In the genomic region with DNA sequence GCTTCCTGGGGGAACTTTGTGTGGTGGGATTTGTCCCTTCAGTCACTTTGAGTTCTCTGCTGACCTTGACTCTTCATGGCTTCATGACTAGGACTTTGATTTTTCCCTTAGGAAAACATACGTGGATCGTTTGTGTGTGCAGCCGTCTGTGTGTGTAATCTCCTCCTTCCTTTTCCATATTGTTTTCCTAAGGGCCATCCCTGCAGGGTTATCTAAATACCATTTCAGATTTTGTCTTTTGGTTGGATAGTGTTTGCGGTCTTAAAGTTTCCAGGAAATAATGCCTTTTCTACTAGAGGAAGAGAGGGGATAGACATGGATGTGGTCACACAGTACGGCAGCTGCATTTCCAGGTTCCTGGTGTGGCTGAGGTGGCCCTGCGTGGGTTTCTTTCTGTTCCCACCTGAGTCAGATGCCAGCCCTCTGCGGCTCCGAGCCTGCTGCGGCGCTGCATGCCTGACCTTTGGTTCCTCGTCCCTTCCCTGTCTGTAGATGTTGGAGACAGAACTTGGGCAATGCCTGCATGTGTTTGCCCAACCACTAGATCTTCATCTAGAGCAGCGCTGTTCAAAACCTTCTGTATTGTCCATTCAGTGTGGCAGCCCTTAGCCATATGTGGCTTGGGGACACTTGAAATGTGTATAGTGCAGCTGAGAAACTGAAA, we compare ENCODE assay signal across 1 cellular context.
TF ChIP-seq lines count a peak whose summit lies in the region.

No MANE protein-coding gene starts in this region.

TF ChIP-seq in HepG2, 621 proteins besides CTCF, POLR2A, EP300 and RAD21 (continued from another document and continues in another):
- TF ChIP-seq CENPBD1 (CRISPR knock-in tag; IDR thresholded peaks at IDR 0.05; ENCODE audit: borderline replicate concordance, low read depth) (no peak), ZNF709 (CRISPR knock-in tag; IDR thresholded peaks at IDR 0.05) (0 out of 2 replicates have a peak, but pooled peaks have one; percentile 19), ZNF605 (CRISPR knock-in tag; IDR thresholded peaks at IDR 0.05) (no peak), TOE1 (CRISPR knock-in tag; IDR thresholded peaks at IDR 0.05) (no peak), SIN3B (IDR thresholded peaks at IDR 0.05; ENCODE audit: low read length) (no peak), AGO2 (optimal IDR thresholded peaks at IDR 0.05; ENCODE audit: low read depth, low read length) (no peak), ZNF574 (CRISPR knock-in tag; IDR thresholded peaks at IDR 0.05) (peak; percentile 83), ZFP41 (CRISPR knock-in tag; IDR thresholded peaks at IDR 0.05; ENCODE audit: borderline replicate concordance) (no peak), HOXA3 (CRISPR knock-in tag; IDR thresholded peaks at IDR 0.05) (peak; percentile 72; the same call in 1 of the 2 replicates), SMAD1 (CRISPR knock-in tag; IDR thresholded peaks at IDR 0.05; ENCODE audit: borderline replicate concordance, low read depth) (no peak), ZEB1 (IDR thresholded peaks at IDR 0.05; ENCODE audit: insufficient replicate concordance, low read depth) (peak; percentile 48), ZNF543 (CRISPR knock-in tag; IDR thresholded peaks at IDR 0.05) (no peak), TEAD3 (CRISPR knock-in tag; optimal IDR thresholded peaks at IDR 0.05; ENCODE audit: borderline replicate concordance) (peak; percentile 60), ARHGAP35 (CRISPR knock-in tag; IDR thresholded peaks at IDR 0.05; ENCODE audit: borderline replicate concordance) (no peak), MED8 (CRISPR knock-in tag; IDR thresholded peaks at IDR 0.05; ENCODE audit: insufficient replicate concordance) (no peak), HOXA7 (CRISPR knock-in tag; IDR thresholded peaks at IDR 0.05) (no peak), REXO4 (CRISPR knock-in tag; IDR thresholded peaks at IDR 0.05; ENCODE audit: borderline replicate concordance) (no peak), ZNF713 (CRISPR knock-in tag; IDR thresholded peaks at IDR 0.05) (no peak), KMT2B (CRISPR knock-in tag; IDR thresholded peaks at IDR 0.05) (no peak), POLR2G (IDR thresholded peaks at IDR 0.05; ENCODE audit: low read depth, low read length) (0 out of 2 replicates have a peak, but pooled peaks have one; percentile 24), GPN1 (CRISPR knock-in tag; IDR thresholded peaks at IDR 0.05; ENCODE audit: borderline replicate concordance) (no peak), ZNF143 (CRISPR knock-in tag; IDR thresholded peaks at IDR 0.05) (no peak), GATAD2A (CRISPR knock-in tag; IDR thresholded peaks at IDR 0.05) (peak; percentile 91), ZNF589 (CRISPR knock-in tag; conservative IDR thresholded peaks at IDR 0.05) (no peak), THAP11 (CRISPR knock-in tag; IDR thresholded peaks at IDR 0.05) (peak; percentile 63; the same call in 1 of the 2 replicates), KMT2A (CRISPR knock-in tag; IDR thresholded peaks at IDR 0.05) (peak; percentile 55; the same call in 1 of the 2 replicates), ZNF616 (CRISPR knock-in tag; IDR thresholded peaks at IDR 0.05; ENCODE audit: low read depth) (no peak), ZNF776 (CRISPR knock-in tag; IDR thresholded peaks at IDR 0.05) (no peak), RFX1 (IDR thresholded peaks at IDR 0.05) (no peak), HOXA5 (CRISPR knock-in tag; IDR thresholded peaks at IDR 0.05) (no peak), ZNF7 (CRISPR knock-in tag; IDR thresholded peaks at IDR 0.05) (no peak), CHCHD3 (CRISPR knock-in tag; IDR thresholded peaks at IDR 0.05) (no peak), ZNF180 (CRISPR knock-in tag; IDR thresholded peaks at IDR 0.05; ENCODE audit: borderline replicate concordance, low read depth) (no peak), ZSCAN30 (CRISPR knock-in tag; IDR thresholded peaks at IDR 0.05) (no peak), BRF2 (CRISPR knock-in tag; IDR thresholded peaks at IDR 0.05) (no peak), MED1 (CRISPR knock-in tag; IDR thresholded peaks at IDR 0.05) (peak; percentile 44), ZNF44 (CRISPR knock-in tag; IDR thresholded peaks at IDR 0.05) (no peak), HNF4A (CRISPR knock-in tag; IDR thresholded peaks at IDR 0.05) (peak; percentile 87), DPF2 (CRISPR knock-in tag; IDR thresholded peaks at IDR 0.05; ENCODE audit: borderline replicate concordance, low read depth) (peak; percentile 44), CC2D1A (CRISPR knock-in tag; IDR thresholded peaks at IDR 0.05) (no peak), RBM22 (optimal IDR thresholded peaks at IDR 0.05; ENCODE audit: low read length) (no peak), RAD51 (IDR thresholded peaks at IDR 0.05; ENCODE audit: borderline replicate concordance) (no peak)
- TF ChIP-seq, protein P1, sequence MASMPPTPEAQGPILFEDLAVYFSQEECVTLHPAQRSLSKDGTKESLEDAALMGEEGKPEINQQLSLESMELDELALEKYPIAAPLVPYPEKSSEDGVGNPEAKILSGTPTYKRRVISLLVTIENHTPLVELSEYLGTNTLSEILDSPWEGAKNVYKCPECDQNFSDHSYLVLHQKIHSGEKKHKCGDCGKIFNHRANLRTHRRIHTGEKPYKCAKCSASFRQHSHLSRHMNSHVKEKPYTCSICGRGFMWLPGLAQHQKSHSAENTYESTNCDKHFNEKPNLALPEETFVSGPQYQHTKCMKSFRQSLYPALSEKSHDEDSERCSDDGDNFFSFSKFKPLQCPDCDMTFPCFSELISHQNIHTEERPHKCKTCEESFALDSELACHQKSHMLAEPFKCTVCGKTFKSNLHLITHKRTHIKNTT (CRISPR knock-in tag; IDR thresholded peaks at IDR 0.05) = no peak
- TF ChIP-seq, protein P2, sequence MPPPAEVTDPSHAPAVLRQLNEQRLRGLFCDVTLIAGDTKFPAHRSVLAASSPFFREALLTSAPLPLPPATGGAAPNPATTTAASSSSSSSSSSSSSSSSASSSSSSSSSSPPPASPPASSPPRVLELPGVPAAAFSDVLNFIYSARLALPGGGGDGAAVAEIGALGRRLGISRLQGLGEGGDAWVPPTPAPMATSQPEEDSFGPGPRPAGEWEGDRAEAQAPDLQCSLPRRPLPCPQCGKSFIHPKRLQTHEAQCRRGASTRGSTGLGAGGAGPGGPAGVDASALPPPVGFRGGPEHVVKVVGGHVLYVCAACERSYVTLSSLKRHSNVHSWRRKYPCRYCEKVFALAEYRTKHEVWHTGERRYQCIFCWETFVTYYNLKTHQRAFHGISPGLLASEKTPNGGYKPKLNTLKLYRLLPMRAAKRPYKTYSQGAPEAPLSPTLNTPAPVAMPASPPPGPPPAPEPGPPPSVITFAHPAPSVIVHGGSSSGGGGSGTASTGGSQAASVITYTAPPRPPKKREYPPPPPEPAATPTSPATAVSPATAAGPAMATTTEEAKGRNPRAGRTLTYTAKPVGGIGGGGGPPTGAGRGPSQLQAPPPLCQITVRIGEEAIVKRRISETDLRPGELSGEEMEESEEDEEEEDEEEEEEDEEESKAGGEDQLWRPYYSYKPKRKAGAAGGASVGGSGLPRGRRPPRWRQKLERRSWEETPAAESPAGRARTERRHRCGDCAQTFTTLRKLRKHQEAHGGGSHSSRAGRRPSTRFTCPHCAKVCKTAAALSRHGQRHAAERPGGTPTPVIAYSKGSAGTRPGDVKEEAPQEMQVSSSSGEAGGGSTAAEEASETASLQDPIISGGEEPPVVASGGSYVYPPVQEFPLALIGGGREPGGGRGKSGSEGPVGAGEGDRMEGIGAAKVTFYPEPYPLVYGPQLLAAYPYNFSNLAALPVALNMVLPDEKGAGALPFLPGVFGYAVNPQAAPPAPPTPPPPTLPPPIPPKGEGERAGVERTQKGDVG (CRISPR knock-in tag; IDR thresholded peaks at IDR 0.05; ENCODE audit: borderline replicate concordance) = no peak
- TF ChIP-seq, protein P3, sequence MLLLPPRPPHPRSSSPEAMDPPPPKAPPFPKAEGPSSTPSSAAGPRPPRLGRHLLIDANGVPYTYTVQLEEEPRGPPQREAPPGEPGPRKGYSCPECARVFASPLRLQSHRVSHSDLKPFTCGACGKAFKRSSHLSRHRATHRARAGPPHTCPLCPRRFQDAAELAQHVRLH (CRISPR knock-in tag; IDR thresholded peaks at IDR 0.05; ENCODE audit: borderline replicate concordance, low read depth) = no peak
- TF ChIP-seq, protein P4, sequence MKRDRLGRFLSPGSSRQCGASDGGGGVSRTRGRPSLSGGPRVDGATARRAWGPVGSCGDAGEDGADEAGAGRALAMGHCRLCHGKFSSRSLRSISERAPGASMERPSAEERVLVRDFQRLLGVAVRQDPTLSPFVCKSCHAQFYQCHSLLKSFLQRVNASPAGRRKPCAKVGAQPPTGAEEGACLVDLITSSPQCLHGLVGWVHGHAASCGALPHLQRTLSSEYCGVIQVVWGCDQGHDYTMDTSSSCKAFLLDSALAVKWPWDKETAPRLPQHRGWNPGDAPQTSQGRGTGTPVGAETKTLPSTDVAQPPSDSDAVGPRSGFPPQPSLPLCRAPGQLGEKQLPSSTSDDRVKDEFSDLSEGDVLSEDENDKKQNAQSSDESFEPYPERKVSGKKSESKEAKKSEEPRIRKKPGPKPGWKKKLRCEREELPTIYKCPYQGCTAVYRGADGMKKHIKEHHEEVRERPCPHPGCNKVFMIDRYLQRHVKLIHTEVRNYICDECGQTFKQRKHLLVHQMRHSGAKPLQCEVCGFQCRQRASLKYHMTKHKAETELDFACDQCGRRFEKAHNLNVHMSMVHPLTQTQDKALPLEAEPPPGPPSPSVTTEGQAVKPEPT (CRISPR knock-in tag; IDR thresholded peaks at IDR 0.05; ENCODE audit: low read depth) = 0 out of 2 replicates have a peak, but pooled peaks have one; percentile 10
- TF ChIP-seq, protein P5, sequence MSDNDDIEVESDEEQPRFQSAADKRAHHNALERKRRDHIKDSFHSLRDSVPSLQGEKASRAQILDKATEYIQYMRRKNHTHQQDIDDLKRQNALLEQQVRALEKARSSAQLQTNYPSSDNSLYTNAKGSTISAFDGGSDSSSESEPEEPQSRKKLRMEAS (IDR thresholded peaks at IDR 0.05) = peak; percentile 83
- TF ChIP-seq, protein P6, sequence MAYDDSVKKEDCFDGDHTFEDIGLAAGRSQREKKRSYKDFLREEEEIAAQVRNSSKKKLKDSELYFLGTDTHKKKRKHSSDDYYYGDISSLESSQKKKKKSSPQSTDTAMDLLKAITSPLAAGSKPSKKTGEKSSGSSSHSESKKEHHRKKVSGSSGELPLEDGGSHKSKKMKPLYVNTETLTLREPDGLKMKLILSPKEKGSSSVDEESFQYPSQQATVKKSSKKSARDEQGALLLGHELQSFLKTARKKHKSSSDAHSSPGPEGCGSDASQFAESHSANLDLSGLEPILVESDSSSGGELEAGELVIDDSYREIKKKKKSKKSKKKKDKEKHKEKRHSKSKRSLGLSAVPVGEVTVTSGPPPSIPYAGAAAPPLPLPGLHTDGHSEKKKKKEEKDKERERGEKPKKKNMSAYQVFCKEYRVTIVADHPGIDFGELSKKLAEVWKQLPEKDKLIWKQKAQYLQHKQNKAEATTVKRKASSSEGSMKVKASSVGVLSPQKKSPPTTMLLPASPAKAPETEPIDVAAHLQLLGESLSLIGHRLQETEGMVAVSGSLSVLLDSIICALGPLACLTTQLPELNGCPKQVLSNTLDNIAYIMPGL (CRISPR knock-in tag; IDR thresholded peaks at IDR 0.05; ENCODE audit: borderline replicate concordance in 1 of 2, low read depth in 1 of 2) = 0 out of 4 replicates have a peak, but pooled peaks of 1 of the 2 experiments have one; percentile 12
- TF ChIP-seq, protein P7, sequence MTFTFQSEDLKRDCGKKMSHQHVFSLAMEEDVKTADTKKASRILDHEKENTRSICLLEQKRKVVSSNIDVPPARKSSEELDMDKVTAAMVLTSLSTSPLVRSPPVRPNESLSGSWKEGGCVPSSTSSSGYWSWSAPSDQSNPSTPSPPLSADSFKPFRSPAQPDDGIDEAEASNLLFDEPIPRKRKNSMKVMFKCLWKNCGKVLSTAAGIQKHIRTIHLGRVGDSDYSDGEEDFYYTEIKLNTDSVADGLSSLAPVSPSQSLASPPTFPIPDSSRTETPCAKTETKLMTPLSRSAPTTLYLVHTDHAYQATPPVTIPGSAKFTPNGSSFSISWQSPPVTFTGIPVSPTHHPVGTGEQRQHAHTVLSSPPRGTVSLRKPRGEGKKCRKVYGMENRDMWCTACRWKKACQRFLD (CRISPR knock-in tag; IDR thresholded peaks at IDR 0.05; ENCODE audit: borderline replicate concordance) = no peak
- TF ChIP-seq, protein P8, sequence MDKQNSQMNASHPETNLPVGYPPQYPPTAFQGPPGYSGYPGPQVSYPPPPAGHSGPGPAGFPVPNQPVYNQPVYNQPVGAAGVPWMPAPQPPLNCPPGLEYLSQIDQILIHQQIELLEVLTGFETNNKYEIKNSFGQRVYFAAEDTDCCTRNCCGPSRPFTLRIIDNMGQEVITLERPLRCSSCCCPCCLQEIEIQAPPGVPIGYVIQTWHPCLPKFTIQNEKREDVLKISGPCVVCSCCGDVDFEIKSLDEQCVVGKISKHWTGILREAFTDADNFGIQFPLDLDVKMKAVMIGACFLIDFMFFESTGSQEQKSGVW (CRISPR knock-in tag; IDR thresholded peaks at IDR 0.05; ENCODE audit: borderline replicate concordance) = no peak
